ENCODE assay signal across 1 cellular context in the genomic region with DNA sequence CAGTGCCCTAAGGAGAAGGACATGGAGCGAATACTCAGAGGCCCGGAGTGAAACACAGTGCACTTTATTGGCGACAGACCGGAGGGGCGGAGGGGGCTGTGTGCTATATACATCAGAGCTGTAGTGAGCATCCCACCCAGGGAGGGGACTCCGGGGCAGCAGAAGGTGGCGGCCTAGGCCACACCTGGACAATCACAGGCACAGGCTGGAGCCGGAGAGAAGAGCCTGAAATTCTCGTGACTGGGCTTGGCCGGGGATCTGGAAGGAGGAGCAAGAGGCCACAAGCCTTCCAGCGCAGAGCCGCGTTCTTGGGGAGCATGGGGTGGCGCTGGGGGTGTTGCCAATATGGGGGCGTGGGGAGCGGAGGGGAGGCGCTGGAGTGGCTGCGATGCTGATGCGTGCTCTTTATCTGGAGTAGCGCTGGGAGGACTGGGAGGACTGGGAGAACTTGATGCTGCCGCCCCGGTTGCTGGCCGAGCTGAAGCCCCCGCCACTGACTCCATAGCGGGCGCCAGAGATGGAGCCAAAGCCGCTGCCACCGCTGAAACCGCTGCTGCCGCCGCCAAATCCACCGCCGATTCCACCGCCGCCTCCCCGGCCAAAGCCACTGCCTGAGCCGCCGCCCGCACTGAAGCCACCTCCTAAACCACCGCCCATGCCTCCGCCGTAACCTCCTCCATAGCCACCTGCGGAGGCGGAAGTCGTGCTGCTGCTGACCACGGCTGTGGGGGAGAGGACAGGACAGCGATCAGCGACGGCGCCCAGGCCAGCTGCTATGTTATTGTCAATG.
A peak's percentile ranks its signal among the peaks of the same experiment; 100 is the strongest.
TF ChIP-seq lines count a peak whose summit lies in the region.

No MANE protein-coding gene starts in this region.

TF ChIP-seq in K562, 482 proteins besides CTCF, POLR2A, EP300 and RAD21 (continued from another document and continues in another):
- TF ChIP-seq, protein P1, sequence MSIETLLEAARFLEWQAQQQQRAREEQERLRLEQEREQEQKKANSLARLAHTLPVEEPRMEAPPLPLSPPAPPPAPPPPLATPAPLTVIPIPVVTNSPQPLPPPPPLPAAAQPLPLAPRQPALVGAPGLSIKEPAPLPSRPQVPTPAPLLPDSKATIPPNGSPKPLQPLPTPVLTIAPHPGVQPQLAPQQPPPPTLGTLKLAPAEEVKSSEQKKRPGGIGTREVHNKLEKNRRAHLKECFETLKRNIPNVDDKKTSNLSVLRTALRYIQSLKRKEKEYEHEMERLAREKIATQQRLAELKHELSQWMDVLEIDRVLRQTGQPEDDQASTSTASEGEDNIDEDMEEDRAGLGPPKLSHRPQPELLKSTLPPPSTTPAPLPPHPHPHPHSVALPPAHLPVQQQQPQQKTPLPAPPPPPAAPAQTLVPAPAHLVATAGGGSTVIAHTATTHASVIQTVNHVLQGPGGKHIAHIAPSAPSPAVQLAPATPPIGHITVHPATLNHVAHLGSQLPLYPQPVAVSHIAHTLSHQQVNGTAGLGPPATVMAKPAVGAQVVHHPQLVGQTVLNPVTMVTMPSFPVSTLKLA (conservative IDR thresholded peaks at IDR 0.05): peak in 1 of 2 experiments; percentile 54; a peak in 1 of 4 replicates
- TF ChIP-seq KDM4B (IDR thresholded peaks at IDR 0.05; ENCODE audit: borderline replicate concordance in 2 of 2, low read depth in 1 of 2) (no peak), MCM5 (IDR thresholded peaks at IDR 0.05; ENCODE audit: low read depth) (no peak), ZNF830 (CRISPR knock-in tag; IDR thresholded peaks at IDR 0.05) (no peak), HDAC8 (tag; IDR thresholded peaks at IDR 0.05) (no peak), PTRF (tag; IDR thresholded peaks at IDR 0.05) (no peak), ZNF445 (CRISPR knock-in tag; IDR thresholded peaks at IDR 0.05; ENCODE audit: low read depth) (no peak), ZNF12 (CRISPR knock-in tag; IDR thresholded peaks at IDR 0.05) (no peak), BHLHE40 (IDR thresholded peaks at IDR 0.05; ENCODE audit: low read length) (peak; percentile 54), FOXM1 (IDR thresholded peaks at IDR 0.05; ENCODE audit: low read depth) (no peak), FOXM1 (CRISPR knock-in tag; IDR thresholded peaks at IDR 0.05; ENCODE audit: low read depth) (no peak), NFATC3 (IDR thresholded peaks at IDR 0.05) (no peak), ZNF75A (CRISPR knock-in tag; IDR thresholded peaks at IDR 0.05) (no peak), ZFP36 (IDR thresholded peaks at IDR 0.05; ENCODE audit: low read depth, low read length, partially characterized antibody) (peak; percentile 36), NR3C1 (CRISPR knock-in tag; IDR thresholded peaks at IDR 0.05) (no peak), ZNF696 (CRISPR knock-in tag; conservative IDR thresholded peaks at IDR 0.05) (no peak), TSC22D4 (tag; IDR thresholded peaks at IDR 0.05) (no peak), ZNF699 (CRISPR knock-in tag; IDR thresholded peaks at IDR 0.05; ENCODE audit: insufficient replicate concordance) (no peak), ESRRB (CRISPR knock-in tag; IDR thresholded peaks at IDR 0.05; ENCODE audit: borderline replicate concordance) (no peak), MCM7 (IDR thresholded peaks at IDR 0.05) (no peak), SRSF1 (IDR thresholded peaks at IDR 0.05; ENCODE audit: low read depth, low read length) (no peak), ZNF785 (CRISPR knock-in tag; IDR thresholded peaks at IDR 0.05) (no peak), ZNF384 (IDR thresholded peaks at IDR 0.05; ENCODE audit: low read depth, low read length) (no peak), ZNF79 (CRISPR knock-in tag; IDR thresholded peaks at IDR 0.05; ENCODE audit: low read depth) (no peak), TGIF2 (CRISPR knock-in tag; IDR thresholded peaks at IDR 0.05) (no peak), TRIM24 (IDR thresholded peaks at IDR 0.05) (no peak), PHF8 (IDR thresholded peaks at IDR 0.05; ENCODE audit: borderline replicate concordance, low read length) (no peak), PPARD (CRISPR knock-in tag; IDR thresholded peaks at IDR 0.05) (no peak), ETS2 (tag; IDR thresholded peaks at IDR 0.05; ENCODE audit: borderline replicate concordance, poor library complexity, severe bottlenecking) (no peak), HNRNPUL1 (IDR thresholded peaks at IDR 0.05; ENCODE audit: low read length) (no peak), SETDB1 (IDR thresholded peaks at IDR 0.05; ENCODE audit: low read length) (no peak), ZNF24 (IDR thresholded peaks at IDR 0.05) (no peak), ZNF3 (CRISPR knock-in tag; IDR thresholded peaks at IDR 0.05) (no peak), SOX6 (IDR thresholded peaks at IDR 0.05) (0 out of 2 replicates have a peak, but pooled peaks have one; percentile 33)
- TF ChIP-seq, protein P2, sequence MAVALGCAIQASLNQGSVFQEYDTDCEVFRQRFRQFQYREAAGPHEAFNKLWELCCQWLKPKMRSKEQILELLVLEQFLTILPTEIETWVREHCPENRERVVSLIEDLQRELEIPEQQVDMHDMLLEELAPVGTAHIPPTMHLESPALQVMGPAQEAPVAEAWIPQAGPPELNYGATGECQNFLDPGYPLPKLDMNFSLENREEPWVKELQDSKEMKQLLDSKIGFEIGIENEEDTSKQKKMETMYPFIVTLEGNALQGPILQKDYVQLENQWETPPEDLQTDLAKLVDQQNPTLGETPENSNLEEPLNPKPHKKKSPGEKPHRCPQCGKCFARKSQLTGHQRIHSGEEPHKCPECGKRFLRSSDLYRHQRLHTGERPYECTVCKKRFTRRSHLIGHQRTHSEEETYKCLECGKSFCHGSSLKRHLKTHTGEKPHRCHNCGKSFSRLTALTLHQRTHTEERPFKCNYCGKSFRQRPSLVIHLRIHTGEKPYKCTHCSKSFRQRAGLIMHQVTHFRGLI (CRISPR knock-in tag; IDR thresholded peaks at IDR 0.05): no peak
- TF ChIP-seq, protein P3, sequence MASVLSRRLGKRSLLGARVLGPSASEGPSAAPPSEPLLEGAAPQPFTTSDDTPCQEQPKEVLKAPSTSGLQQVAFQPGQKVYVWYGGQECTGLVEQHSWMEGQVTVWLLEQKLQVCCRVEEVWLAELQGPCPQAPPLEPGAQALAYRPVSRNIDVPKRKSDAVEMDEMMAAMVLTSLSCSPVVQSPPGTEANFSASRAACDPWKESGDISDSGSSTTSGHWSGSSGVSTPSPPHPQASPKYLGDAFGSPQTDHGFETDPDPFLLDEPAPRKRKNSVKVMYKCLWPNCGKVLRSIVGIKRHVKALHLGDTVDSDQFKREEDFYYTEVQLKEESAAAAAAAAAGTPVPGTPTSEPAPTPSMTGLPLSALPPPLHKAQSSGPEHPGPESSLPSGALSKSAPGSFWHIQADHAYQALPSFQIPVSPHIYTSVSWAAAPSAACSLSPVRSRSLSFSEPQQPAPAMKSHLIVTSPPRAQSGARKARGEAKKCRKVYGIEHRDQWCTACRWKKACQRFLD (CRISPR knock-in tag; IDR thresholded peaks at IDR 0.05): no peak
- TF ChIP-seq, protein P4, sequence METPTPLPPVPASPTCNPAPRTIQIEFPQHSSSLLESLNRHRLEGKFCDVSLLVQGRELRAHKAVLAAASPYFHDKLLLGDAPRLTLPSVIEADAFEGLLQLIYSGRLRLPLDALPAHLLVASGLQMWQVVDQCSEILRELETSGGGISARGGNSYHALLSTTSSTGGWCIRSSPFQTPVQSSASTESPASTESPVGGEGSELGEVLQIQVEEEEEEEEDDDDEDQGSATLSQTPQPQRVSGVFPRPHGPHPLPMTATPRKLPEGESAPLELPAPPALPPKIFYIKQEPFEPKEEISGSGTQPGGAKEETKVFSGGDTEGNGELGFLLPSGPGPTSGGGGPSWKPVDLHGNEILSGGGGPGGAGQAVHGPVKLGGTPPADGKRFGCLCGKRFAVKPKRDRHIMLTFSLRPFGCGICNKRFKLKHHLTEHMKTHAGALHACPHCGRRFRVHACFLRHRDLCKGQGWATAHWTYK (CRISPR knock-in tag; IDR thresholded peaks at IDR 0.05): no peak
- TF ChIP-seq, protein P5, sequence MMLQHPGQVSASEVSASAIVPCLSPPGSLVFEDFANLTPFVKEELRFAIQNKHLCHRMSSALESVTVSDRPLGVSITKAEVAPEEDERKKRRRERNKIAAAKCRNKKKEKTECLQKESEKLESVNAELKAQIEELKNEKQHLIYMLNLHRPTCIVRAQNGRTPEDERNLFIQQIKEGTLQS (IDR thresholded peaks at IDR 0.05): no peak
- TF ChIP-seq, protein P5 (CRISPR knock-in tag; conservative IDR thresholded peaks at IDR 0.05): no peak
- TF ChIP-seq, protein P6, sequence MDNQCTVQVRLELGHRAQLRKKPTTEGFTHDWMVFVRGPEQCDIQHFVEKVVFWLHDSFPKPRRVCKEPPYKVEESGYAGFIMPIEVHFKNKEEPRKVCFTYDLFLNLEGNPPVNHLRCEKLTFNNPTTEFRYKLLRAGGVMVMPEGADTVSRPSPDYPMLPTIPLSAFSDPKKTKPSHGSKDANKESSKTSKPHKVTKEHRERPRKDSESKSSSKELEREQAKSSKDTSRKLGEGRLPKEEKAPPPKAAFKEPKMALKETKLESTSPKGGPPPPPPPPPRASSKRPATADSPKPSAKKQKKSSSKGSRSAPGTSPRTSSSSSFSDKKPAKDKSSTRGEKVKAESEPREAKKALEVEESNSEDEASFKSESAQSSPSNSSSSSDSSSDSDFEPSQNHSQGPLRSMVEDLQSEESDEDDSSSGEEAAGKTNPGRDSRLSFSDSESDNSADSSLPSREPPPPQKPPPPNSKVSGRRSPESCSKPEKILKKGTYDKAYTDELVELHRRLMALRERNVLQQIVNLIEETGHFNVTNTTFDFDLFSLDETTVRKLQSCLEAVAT (IDR thresholded peaks at IDR 0.05): peak in 1 of 2 experiments; percentile 60; a peak in 1 of 4 replicates
- TF ChIP-seq, protein P7, sequence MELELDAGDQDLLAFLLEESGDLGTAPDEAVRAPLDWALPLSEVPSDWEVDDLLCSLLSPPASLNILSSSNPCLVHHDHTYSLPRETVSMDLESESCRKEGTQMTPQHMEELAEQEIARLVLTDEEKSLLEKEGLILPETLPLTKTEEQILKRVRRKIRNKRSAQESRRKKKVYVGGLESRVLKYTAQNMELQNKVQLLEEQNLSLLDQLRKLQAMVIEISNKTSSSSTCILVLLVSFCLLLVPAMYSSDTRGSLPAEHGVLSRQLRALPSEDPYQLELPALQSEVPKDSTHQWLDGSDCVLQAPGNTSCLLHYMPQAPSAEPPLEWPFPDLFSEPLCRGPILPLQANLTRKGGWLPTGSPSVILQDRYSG (tag; conservative IDR thresholded peaks at IDR 0.05; ENCODE audit: low read depth): no peak
- TF ChIP-seq, protein P8, sequence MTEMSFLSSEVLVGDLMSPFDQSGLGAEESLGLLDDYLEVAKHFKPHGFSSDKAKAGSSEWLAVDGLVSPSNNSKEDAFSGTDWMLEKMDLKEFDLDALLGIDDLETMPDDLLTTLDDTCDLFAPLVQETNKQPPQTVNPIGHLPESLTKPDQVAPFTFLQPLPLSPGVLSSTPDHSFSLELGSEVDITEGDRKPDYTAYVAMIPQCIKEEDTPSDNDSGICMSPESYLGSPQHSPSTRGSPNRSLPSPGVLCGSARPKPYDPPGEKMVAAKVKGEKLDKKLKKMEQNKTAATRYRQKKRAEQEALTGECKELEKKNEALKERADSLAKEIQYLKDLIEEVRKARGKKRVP (CRISPR knock-in tag; IDR thresholded peaks at IDR 0.05): no peak
- TF ChIP-seq, protein P9, sequence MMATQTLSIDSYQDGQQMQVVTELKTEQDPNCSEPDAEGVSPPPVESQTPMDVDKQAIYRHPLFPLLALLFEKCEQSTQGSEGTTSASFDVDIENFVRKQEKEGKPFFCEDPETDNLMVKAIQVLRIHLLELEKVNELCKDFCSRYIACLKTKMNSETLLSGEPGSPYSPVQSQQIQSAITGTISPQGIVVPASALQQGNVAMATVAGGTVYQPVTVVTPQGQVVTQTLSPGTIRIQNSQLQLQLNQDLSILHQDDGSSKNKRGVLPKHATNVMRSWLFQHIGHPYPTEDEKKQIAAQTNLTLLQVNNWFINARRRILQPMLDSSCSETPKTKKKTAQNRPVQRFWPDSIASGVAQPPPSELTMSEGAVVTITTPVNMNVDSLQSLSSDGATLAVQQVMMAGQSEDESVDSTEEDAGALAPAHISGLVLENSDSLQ (IDR thresholded peaks at IDR 0.05): no peak
- TF ChIP-seq, protein P10, sequence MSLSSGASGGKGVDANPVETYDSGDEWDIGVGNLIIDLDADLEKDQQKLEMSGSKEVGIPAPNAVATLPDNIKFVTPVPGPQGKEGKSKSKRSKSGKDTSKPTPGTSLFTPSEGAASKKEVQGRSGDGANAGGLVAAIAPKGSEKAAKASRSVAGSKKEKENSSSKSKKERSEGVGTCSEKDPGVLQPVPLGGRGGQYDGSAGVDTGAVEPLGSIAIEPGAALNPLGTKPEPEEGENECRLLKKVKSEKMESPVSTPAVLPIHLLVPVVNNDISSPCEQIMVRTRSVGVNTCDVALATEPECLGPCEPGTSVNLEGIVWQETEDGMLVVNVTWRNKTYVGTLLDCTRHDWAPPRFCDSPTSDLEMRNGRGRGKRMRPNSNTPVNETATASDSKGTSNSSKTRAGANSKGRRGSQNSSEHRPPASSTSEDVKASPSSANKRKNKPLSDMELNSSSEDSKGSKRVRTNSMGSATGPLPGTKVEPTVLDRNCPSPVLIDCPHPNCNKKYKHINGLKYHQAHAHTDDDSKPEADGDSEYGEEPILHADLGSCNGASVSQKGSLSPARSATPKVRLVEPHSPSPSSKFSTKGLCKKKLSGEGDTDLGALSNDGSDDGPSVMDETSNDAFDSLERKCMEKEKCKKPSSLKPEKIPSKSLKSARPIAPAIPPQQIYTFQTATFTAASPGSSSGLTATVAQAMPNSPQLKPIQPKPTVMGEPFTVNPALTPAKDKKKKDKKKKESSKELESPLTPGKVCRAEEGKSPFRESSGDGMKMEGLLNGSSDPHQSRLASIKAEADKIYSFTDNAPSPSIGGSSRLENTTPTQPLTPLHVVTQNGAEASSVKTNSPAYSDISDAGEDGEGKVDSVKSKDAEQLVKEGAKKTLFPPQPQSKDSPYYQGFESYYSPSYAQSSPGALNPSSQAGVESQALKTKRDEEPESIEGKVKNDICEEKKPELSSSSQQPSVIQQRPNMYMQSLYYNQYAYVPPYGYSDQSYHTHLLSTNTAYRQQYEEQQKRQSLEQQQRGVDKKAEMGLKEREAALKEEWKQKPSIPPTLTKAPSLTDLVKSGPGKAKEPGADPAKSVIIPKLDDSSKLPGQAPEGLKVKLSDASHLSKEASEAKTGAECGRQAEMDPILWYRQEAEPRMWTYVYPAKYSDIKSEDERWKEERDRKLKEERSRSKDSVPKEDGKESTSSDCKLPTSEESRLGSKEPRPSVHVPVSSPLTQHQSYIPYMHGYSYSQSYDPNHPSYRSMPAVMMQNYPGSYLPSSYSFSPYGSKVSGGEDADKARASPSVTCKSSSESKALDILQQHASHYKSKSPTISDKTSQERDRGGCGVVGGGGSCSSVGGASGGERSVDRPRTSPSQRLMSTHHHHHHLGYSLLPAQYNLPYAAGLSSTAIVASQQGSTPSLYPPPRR (CRISPR knock-in tag; IDR thresholded peaks at IDR 0.05; ENCODE audit: borderline replicate concordance): no peak
